20 cellular contexts compared by ENCODE assay signal in genomic region chr5:30838936-30839511, GRCh38.
"Had no signal": no experiment of that assay in that cellular context is flagged by ENCODE, and none has a peak within 500 bp of the region (broad histone marks: within the 10 kb centered on the region; RNA-seq: fewer than 3 reads in every experiment).

No MANE protein-coding gene starts in this region.

- H3K4me3 Mint-ChIP-seq: activated CD4-positive, alpha-beta T cell treated with anti-CD3 and anti-CD28 coated beads, Interleukin-2, amount 10 ng/mL, durations not matched to agents 24 days and 14 days; activated CD8-positive, alpha-beta T cell treated with anti-CD3 and anti-CD28 coated beads, Interleukin-2, amount 10 ng/mL, durations not matched to agents 7 days and 5 days; naive B cell; stimulated activated memory B cell treated with anti-CD40 and anti-IgM and Interleukin-4, amounts not matched to agents 10 μg/mL and 1 μg/mL and 100 μg/mL, for 72 hours had no signal

- H3K27me3 Mint-ChIP-seq: activated CD4-positive, alpha-beta T cell treated with anti-CD3 and anti-CD28 coated beads, Interleukin-2, amount 10 ng/mL, durations not matched to agents 24 days and 14 days; naive B cell; stimulated activated memory B cell treated with anti-CD40 and anti-IgM and Interleukin-4, amounts not matched to agents 10 μg/mL and 1 μg/mL and 100 μg/mL, for 72 hours had no signal

- ATAC-seq: activated CD8-positive, alpha-beta T cell treated with anti-CD3 and anti-CD28 coated beads, Interleukin-2, amount 10 ng/mL, durations not matched to agents 7 days and 5 days; activated naive CD4-positive, alpha-beta T cell treated with anti-CD3 and anti-CD28 coated beads, Interleukin-2, amount 50 U/mL, for 72 hours; stimulated activated memory B cell treated with anti-CD40 and anti-IgM and Interleukin-4, amounts not matched to agents 10 μg/mL and 1 μg/mL and 100 μg/mL, for 72 hours had no signal

- H3K27ac ChIP-seq: brain microvascular endothelial cell, esophagus squamous epithelium, ovary, tibial artery had no signal

- H3K27me3 ChIP-seq: brain microvascular endothelial cell, esophagus squamous epithelium, ovary, tibial artery had no signal

- H3K9me3 ChIP-seq: esophagus squamous epithelium, ovary, tibial artery had no signal

- H3K4me3 ChIP-seq: esophagus squamous epithelium, ovary, tibial artery had no signal

- DNase-seq: activated CD4-positive, alpha-beta T cell treated with anti-CD3 and anti-CD28 coated beads, Interleukin-2, amount 10 ng/mL, durations not matched to agents 24 days and 14 days; activated CD4-positive, CD25-positive, alpha-beta regulatory T cell; activated CD8-positive, alpha-beta memory T cell treated with anti-CD3 and anti-CD28 coated beads, Interleukin-2, amount 50 U/mL, for 4 hours; activated CD8-positive, alpha-beta T cell treated with anti-CD3 and anti-CD28 coated beads, Interleukin-2, amount 10 ng/mL, durations not matched to agents 7 days and 5 days; activated gamma-delta T cell; activated T-cell treated with anti-CD3 and anti-CD28 coated beads, Interleukin-2, amount 50 U/mL, for 48 hours; amniotic stem cell; brain microvascular endothelial cell; cortex of kidney; effector CD4-positive, alpha-beta T cell; esophagus squamous epithelium; glutamatergic neuron; left cardiac atrium; naive B cell; ovary; stimulated activated CD4-positive, alpha-beta T cell treated with anti-CD3 and anti-CD28 coated beads, Interleukin-2, amount 100 ng/mL, for 48 hours; tibial artery had no signal

- FAIRE-seq: urothelium cell line had no signal

- H3K27ac Mint-ChIP-seq: activated CD4-positive, alpha-beta T cell treated with anti-CD3 and anti-CD28 coated beads, Interleukin-2, amount 10 ng/mL, durations not matched to agents 24 days and 14 days; activated CD8-positive, alpha-beta T cell treated with anti-CD3 and anti-CD28 coated beads, Interleukin-2, amount 10 ng/mL, durations not matched to agents 7 days and 5 days; activated naive CD4-positive, alpha-beta T cell treated with anti-CD3 and anti-CD28 coated beads, Interleukin-2, amount 50 U/mL, for 72 hours; naive B cell; stimulated activated memory B cell treated with anti-CD40 and anti-IgM and Interleukin-4, amounts not matched to agents 10 μg/mL and 1 μg/mL and 100 μg/mL, for 72 hours had no signal

- H3K36me3 Mint-ChIP-seq: activated naive CD4-positive, alpha-beta T cell treated with anti-CD3 and anti-CD28 coated beads, Interleukin-2, amount 50 U/mL, for 72 hours; naive B cell; stimulated activated memory B cell treated with anti-CD40 and anti-IgM and Interleukin-4, amounts not matched to agents 10 μg/mL and 1 μg/mL and 100 μg/mL, for 72 hours had no signal

- H3K36me3 ChIP-seq: brain microvascular endothelial cell, esophagus squamous epithelium, ovary, tibial artery had no signal

- H3K4me1 ChIP-seq: esophagus squamous epithelium had no signal

- H3K4me1 Mint-ChIP-seq: activated CD4-positive, alpha-beta T cell treated with anti-CD3 and anti-CD28 coated beads, Interleukin-2, amount 10 ng/mL, durations not matched to agents 24 days and 14 days; naive B cell; stimulated activated memory B cell treated with anti-CD40 and anti-IgM and Interleukin-4, amounts not matched to agents 10 μg/mL and 1 μg/mL and 100 μg/mL, for 72 hours had no signal
